ENCODE assay signal across 8 cellular contexts in genomic region chr6:148166339-148166949, GRCh38.
DNase-seq lines count a peak whose midpoint lies in the region; ATAC-seq and TF ChIP-seq lines count a peak whose summit lies in the region.

No MANE protein-coding gene starts in this region.

- H3K9ac ChIP-seq in adipocyte (ENCODE audit: low read length) = no peak overlapping the region

- H3K27ac Mint-ChIP-seq in T-cell = no peak overlapping the region

- no peak for TF ChIP-seq EP300 in tibial nerve (IDR thresholded peaks at IDR 0.05)

- H3K4me1 ChIP-seq in adipocyte (ENCODE audit: control insufficient read depth, insufficient read depth, low read length) (no peaks in the 10 kb centered on the region), tibial nerve (no peaks in the 10 kb centered on the region)

- CTCF ChIA-PET in T-cell (lab: Charles Lee) = interaction anchor here (0.5 to 0.6 kb wide), 2 partner anchors 32 to 98 kb away, joined by 3 read pairs; no protein-coding TSS in a partner anchor

- no peaks in the 10 kb centered on the region for H3K9me3 Mint-ChIP-seq in T-cell

- H3K27me3 ChIP-seq in adipocyte (replicated peaks; ENCODE audit: control insufficient read depth, insufficient read depth, low read length) = no peaks in the 10 kb centered on the region
- no peaks in the 10 kb centered on the region for H3K27me3 ChIP-seq in tibial nerve

- H3K36me3 Mint-ChIP-seq in T-cell = no peaks in the 10 kb centered on the region

- no peak overlapping the region for H3K4me3 Mint-ChIP-seq in T-cell

- 31% methylated on average over 6 of the region's 6 CpGs for WGBS in tibial nerve, 2 donors

- H3K27ac ChIP-seq in tibial nerve = no peak overlapping the region

- H3K9me3 ChIP-seq in adipocyte (ENCODE audit: control insufficient read depth, low read length) = no peaks in the 10 kb centered on the region
- H3K9me3 ChIP-seq in tibial nerve = no peaks in the 10 kb centered on the region

- DNase-seq in AG20443 (ENCODE audit: low spot score) = peak; percentile 55
- peak; percentile 27 for DNase-seq in NCI-H1694 (lab: John Stamatoyannopoulos, UW)
- peak; percentile 87 for DNase-seq in adipocyte (ENCODE audit: low read depth)
- DNase-seq in iPS-NIHi11 (ENCODE audit: low spot score) = peak; percentile 36
- peak in 1 of 2 donors; percentile 42 for DNase-seq in tibial nerve (ENCODE audit: low spot score in 2 of 2)
- DNase-seq in T-cell = no peak
- no peak for DNase-seq in stimulated activated CD4-positive, alpha-beta T cell treated with anti-CD3 and anti-CD28 coated beads, Interleukin-15, amount 100 ng/mL, for 24 hours

- H3K4me3 ChIP-seq in adipocyte (ENCODE audit: low read length) = no peak overlapping the region
- H3K4me3 ChIP-seq in tibial nerve = no peak overlapping the region

- no peaks in the 10 kb centered on the region for H3K4me1 Mint-ChIP-seq in T-cell

- peaks cover 6 to 9% of the 10 kb centered on the region in 2 donors for H3K27me3 Mint-ChIP-seq in T-cell

- POLR2A ChIA-PET in T-cell (lab: Charles Lee) = no interaction called here

- no peaks in the 10 kb centered on the region for H3K36me3 ChIP-seq in adipocyte (ENCODE audit: control insufficient read depth, insufficient read depth, low read length, severe bottlenecking)
- no peaks in the 10 kb centered on the region for H3K36me3 ChIP-seq in tibial nerve

- no peak for TF ChIP-seq POLR2A in tibial nerve (IDR thresholded peaks at IDR 0.05)

- TF ChIP-seq CTCF in tibial nerve (IDR thresholded peaks at IDR 0.05) = peak; percentile 49 to 68 (median 61)

- peak; percentile 60 for ATAC-seq in GM18861 (IDR thresholded peaks at IDR 0.05; ENCODE audit: unreplicated experiment)
- no peak for ATAC-seq in T-cell (replicated peaks in 1 of 4)

Comparison
In these comparisons a context has a peak if more than half of its experiments do, and no peak if none do; other contexts are left out.
1. DNase-seq: peak in AG20443 (single experiment), NCI-H1694 (single experiment), adipocyte (single experiment) and iPS-NIHi11 (single experiment); none in T-cell (0 of 34) and stimulated activated CD4-positive, alpha-beta T cell treated with anti-CD3 and anti-CD28 coated beads, Interleukin-15, amount 100 ng/mL, for 24 hours (single experiment).